Comparison of ENCODE assay signal across 16 cellular contexts in genomic region chr16:69669577-69669976, GRCh38.
"Had no signal": no experiment of that assay in that cellular context is flagged by ENCODE, and none has a peak within 500 bp of the region (broad histone marks: within the 10 kb centered on the region; RNA-seq: fewer than 3 reads in every experiment).

No MANE protein-coding gene starts in this region.

- H3K4me1 ChIP-seq: testis had no signal

- H3K4me3 ChIP-seq: adrenal gland, testis had no signal

- H3K27ac ChIP-seq: adrenal gland, testis had no signal

- H3K9me3 Mint-ChIP-seq: activated CD8-positive, alpha-beta T cell treated with anti-CD3 and anti-CD28 coated beads for 36 hours; natural killer cell treated with Interleukin-12 subunit alpha and Interleukin-12 subunit beta and Interleukin-15 and Interleukin-18, amount 100 ng/mL, for 72 hours; stimulated activated naive CD8-positive, alpha-beta T cell treated with anti-CD3 and anti-CD28 coated beads, Interleukin-15, amount 100 ng/mL, for 72 hours had no signal

- H3K4me3 Mint-ChIP-seq: activated CD8-positive, alpha-beta T cell treated with anti-CD3 and anti-CD28 coated beads for 36 hours; natural killer cell treated with Interleukin-12 subunit alpha and Interleukin-12 subunit beta and Interleukin-15 and Interleukin-18, amount 100 ng/mL, for 72 hours; stimulated activated naive CD8-positive, alpha-beta T cell treated with anti-CD3 and anti-CD28 coated beads, Interleukin-15, amount 100 ng/mL, for 72 hours had no signal

- DNase-seq: activated CD8-positive, alpha-beta memory T cell treated with anti-CD3 and anti-CD28 coated beads, Interleukin-2, amount 50 U/mL, for 48 hours; activated CD8-positive, alpha-beta T cell treated with anti-CD3 and anti-CD28 coated beads for 36 hours; activated naive CD4-positive, alpha-beta T cell treated with Interleukin-2 at 50 U/mL for 16 hours; adrenal gland; caudate nucleus; effector memory CD4-positive, alpha-beta T cell; glutamatergic neuron; mesenchymal stem cell; occipital lobe; stimulated activated CD4-positive, alpha-beta T cell treated with anti-CD3 and anti-CD28 coated beads, Interleukin-15, amount 100 ng/mL, for 24 hours; stimulated activated CD4-positive, alpha-beta T cell treated with anti-CD3 and anti-CD28 coated beads, Interleukin-4, amount 100 ng/mL, for 24 hours; stimulated activated naive CD8-positive, alpha-beta T cell treated with anti-CD3 and anti-CD28 coated beads, Interleukin-15, amount 100 ng/mL, for 72 hours; SW 1271; T1000; testis had no signal

- H3K4me1 Mint-ChIP-seq: stimulated activated naive CD8-positive, alpha-beta T cell treated with anti-CD3 and anti-CD28 coated beads, Interleukin-15, amount 100 ng/mL, for 72 hours had no signal

- H3K9me3 ChIP-seq: adrenal gland, testis had no signal

- H3K27me3 Mint-ChIP-seq: activated CD8-positive, alpha-beta T cell treated with anti-CD3 and anti-CD28 coated beads for 36 hours; natural killer cell treated with Interleukin-12 subunit alpha and Interleukin-12 subunit beta and Interleukin-15 and Interleukin-18, amount 100 ng/mL, for 72 hours; stimulated activated naive CD8-positive, alpha-beta T cell treated with anti-CD3 and anti-CD28 coated beads, Interleukin-15, amount 100 ng/mL, for 72 hours had no signal

- H3K27me3 ChIP-seq: adrenal gland, testis had no signal

- ATAC-seq: activated CD8-positive, alpha-beta T cell treated with anti-CD3 and anti-CD28 coated beads for 36 hours; natural killer cell treated with Interleukin-12 subunit alpha and Interleukin-12 subunit beta and Interleukin-15 and Interleukin-18, amount 100 ng/mL, for 72 hours; stimulated activated naive CD8-positive, alpha-beta T cell treated with anti-CD3 and anti-CD28 coated beads, Interleukin-15, amount 100 ng/mL, for 72 hours had no signal

- H3K27ac Mint-ChIP-seq: activated CD8-positive, alpha-beta T cell treated with anti-CD3 and anti-CD28 coated beads for 36 hours; natural killer cell treated with Interleukin-12 subunit alpha and Interleukin-12 subunit beta and Interleukin-15 and Interleukin-18, amount 100 ng/mL, for 72 hours had no signal
